Comparison of ENCODE assay signal across 1 cellular context in genomic region chr2:75549401-75550253, GRCh38.
TF ChIP-seq lines count a peak whose summit lies in the region.

No MANE protein-coding gene starts in this region.

TF ChIP-seq in HepG2, 621 proteins besides CTCF, POLR2A, EP300 and RAD21 (continued from another document):
- no peak for TF ChIP-seq ZBTB4 (CRISPR knock-in tag; IDR thresholded peaks at IDR 0.05; ENCODE audit: borderline replicate concordance)
- TF ChIP-seq ZNF513 (CRISPR knock-in tag; conservative IDR thresholded peaks at IDR 0.05): no peak
- TF ChIP-seq RAD51 (IDR thresholded peaks at IDR 0.05; ENCODE audit: borderline replicate concordance): no peak
- TF ChIP-seq HDAC2 (CRISPR knock-in tag; IDR thresholded peaks at IDR 0.05): peak; percentile 49; the same call in 1 of the 2 replicates
- TF ChIP-seq BCL6 (CRISPR knock-in tag; IDR thresholded peaks at IDR 0.05): peak; percentile 94
- TF ChIP-seq ZNF274 (CRISPR knock-in tag; IDR thresholded peaks at IDR 0.05): no peak; the same call in 1 of the 2 replicates
- TF ChIP-seq ZNF224 (CRISPR knock-in tag; IDR thresholded peaks at IDR 0.05): no peak
- TF ChIP-seq ZNF839 (CRISPR knock-in tag; IDR thresholded peaks at IDR 0.05; ENCODE audit: borderline replicate concordance): peak; percentile 73; the same call in 1 of the 2 replicates
- TF ChIP-seq SNAPC5 (CRISPR knock-in tag; IDR thresholded peaks at IDR 0.05; ENCODE audit: borderline replicate concordance): no peak
- no peak for TF ChIP-seq NFATC3 (CRISPR knock-in tag; IDR thresholded peaks at IDR 0.05)
- TF ChIP-seq ZNF652 (CRISPR knock-in tag; IDR thresholded peaks at IDR 0.05; ENCODE audit: borderline replicate concordance, low read depth): peak; percentile 79
- no peak for TF ChIP-seq RFXAP (CRISPR knock-in tag; IDR thresholded peaks at IDR 0.05; ENCODE audit: borderline replicate concordance)
- no peak for TF ChIP-seq ZNF883 (CRISPR knock-in tag; IDR thresholded peaks at IDR 0.05; ENCODE audit: not compliant biosample characterization)
- TF ChIP-seq ZSCAN25 (CRISPR knock-in tag; IDR thresholded peaks at IDR 0.05): no peak
- no peak for TF ChIP-seq ZC3H13 (CRISPR knock-in tag; IDR thresholded peaks at IDR 0.05)
- no peak for TF ChIP-seq RARA (CRISPR knock-in tag; IDR thresholded peaks at IDR 0.05)
- 0 out of 2 replicates have a peak, but pooled peaks have one; percentile 41 for TF ChIP-seq ZNF598 (CRISPR knock-in tag; IDR thresholded peaks at IDR 0.05; ENCODE audit: borderline replicate concordance)
- TF ChIP-seq GTF3A (CRISPR knock-in tag; conservative IDR thresholded peaks at IDR 0.05): 0 out of 2 replicates have a peak, but pooled peaks have one; percentile 50
- no peak for TF ChIP-seq HDAC1 (CRISPR knock-in tag; IDR thresholded peaks at IDR 0.05)
- no peak for TF ChIP-seq TOPORS (CRISPR knock-in tag; IDR thresholded peaks at IDR 0.05)
- TF ChIP-seq ZNF784 (CRISPR knock-in tag; IDR thresholded peaks at IDR 0.05; ENCODE audit: borderline replicate concordance): 0 out of 2 replicates have a peak, but pooled peaks have one; percentile 45
- TF ChIP-seq ZNF235 (CRISPR knock-in tag; IDR thresholded peaks at IDR 0.05; ENCODE audit: borderline replicate concordance): no peak
- TF ChIP-seq CC2D1A (CRISPR knock-in tag; IDR thresholded peaks at IDR 0.05): no peak
- TF ChIP-seq ZBTB38 (CRISPR knock-in tag; IDR thresholded peaks at IDR 0.05): no peak
- TF ChIP-seq ZNF550 (CRISPR knock-in tag; IDR thresholded peaks at IDR 0.05; ENCODE audit: borderline replicate concordance): no peak
